In the genomic region with DNA sequence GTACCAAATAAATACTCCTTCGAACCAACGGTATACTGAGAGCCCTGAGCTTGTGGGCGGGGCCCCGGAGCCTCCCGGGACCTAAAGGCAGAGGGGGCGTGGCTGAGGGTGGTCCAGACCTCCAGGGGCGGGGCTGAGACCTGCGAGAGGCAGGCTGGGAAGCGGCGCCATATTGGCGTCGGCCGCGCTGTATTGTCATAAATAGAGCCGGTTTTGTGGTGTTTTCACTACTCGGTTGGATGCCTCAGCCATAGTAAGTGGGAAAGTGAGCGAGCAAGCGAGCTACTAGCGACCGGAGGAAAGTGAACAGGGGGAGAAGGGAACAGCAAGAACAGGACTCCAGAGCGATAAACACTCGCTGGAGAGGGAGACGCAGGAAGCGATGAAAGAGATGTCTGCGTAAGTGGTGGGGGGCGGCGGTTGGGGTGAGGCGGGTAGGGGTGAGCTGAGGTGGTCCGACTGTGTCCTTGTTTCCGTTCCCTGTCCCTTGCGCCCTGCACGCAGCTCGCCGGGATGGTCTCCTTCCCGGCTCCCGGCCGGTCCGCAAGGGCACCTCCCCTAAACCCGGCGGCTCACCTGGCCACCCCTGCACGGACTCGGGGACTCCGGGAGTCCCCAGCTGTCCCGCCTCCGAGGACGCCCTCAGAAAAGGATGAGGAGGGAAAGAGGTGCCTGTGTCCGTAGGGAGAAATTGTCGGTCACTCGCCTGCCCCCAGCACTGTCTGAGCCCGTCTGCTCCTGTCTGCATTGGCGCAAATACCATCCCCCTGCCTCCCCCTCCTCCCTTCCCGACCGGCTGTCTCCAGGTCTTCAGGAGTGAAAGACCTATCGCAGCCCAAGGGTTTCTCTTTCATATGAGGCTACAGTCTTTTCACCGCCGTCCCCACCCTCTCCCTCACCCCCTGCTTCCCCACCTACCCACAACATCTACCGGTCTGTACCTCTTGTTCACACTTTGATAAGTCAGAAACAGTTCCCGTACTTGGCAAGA, we compare ENCODE assay signal across 1 cellular context.
A peak's percentile ranks its signal among the peaks of the same experiment; 100 is the strongest.
TF ChIP-seq lines count a peak whose summit lies in the region.

A gene (plus strand): TSS at position 172 of the 991 bp plus-strand sequence. CDS start 211 bp downstream, at position 383.

TF ChIP-seq in HepG2, 621 proteins besides CTCF, POLR2A, EP300 and RAD21 (continued from another document and continues in another):
- TF ChIP-seq, protein P1, sequence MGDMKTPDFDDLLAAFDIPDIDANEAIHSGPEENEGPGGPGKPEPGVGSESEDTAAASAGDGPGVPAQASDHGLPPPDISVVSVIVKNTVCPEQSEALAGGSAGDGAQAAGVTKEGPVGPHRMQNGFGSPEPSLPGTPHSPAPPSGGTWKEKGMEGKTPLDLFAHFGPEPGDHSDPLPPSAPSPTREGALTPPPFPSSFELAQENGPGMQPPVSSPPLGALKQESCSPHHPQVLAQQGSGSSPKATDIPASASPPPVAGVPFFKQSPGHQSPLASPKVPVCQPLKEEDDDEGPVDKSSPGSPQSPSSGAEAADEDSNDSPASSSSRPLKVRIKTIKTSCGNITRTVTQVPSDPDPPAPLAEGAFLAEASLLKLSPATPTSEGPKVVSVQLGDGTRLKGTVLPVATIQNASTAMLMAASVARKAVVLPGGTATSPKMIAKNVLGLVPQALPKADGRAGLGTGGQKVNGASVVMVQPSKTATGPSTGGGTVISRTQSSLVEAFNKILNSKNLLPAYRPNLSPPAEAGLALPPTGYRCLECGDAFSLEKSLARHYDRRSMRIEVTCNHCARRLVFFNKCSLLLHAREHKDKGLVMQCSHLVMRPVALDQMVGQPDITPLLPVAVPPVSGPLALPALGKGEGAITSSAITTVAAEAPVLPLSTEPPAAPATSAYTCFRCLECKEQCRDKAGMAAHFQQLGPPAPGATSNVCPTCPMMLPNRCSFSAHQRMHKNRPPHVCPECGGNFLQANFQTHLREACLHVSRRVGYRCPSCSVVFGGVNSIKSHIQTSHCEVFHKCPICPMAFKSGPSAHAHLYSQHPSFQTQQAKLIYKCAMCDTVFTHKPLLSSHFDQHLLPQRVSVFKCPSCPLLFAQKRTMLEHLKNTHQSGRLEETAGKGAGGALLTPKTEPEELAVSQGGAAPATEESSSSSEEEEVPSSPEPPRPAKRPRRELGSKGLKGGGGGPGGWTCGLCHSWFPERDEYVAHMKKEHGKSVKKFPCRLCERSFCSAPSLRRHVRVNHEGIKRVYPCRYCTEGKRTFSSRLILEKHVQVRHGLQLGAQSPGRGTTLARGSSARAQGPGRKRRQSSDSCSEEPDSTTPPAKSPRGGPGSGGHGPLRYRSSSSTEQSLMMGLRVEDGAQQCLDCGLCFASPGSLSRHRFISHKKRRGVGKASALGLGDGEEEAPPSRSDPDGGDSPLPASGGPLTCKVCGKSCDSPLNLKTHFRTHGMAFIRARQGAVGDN (CRISPR knock-in tag; IDR thresholded peaks at IDR 0.05) = peak; percentile 65
- TF ChIP-seq ZNF17 (CRISPR knock-in tag; IDR thresholded peaks at IDR 0.05) = no peak
- TF ChIP-seq SRY (CRISPR knock-in tag; IDR thresholded peaks at IDR 0.05) = no peak
- TF ChIP-seq CBX5 (CRISPR knock-in tag; IDR thresholded peaks at IDR 0.05; ENCODE audit: borderline replicate concordance) = no peak; the same call in 1 of the 2 replicates
- no peak for TF ChIP-seq ZNF484 (CRISPR knock-in tag; IDR thresholded peaks at IDR 0.05; ENCODE audit: borderline replicate concordance, low read depth)
- TF ChIP-seq, protein P2, sequence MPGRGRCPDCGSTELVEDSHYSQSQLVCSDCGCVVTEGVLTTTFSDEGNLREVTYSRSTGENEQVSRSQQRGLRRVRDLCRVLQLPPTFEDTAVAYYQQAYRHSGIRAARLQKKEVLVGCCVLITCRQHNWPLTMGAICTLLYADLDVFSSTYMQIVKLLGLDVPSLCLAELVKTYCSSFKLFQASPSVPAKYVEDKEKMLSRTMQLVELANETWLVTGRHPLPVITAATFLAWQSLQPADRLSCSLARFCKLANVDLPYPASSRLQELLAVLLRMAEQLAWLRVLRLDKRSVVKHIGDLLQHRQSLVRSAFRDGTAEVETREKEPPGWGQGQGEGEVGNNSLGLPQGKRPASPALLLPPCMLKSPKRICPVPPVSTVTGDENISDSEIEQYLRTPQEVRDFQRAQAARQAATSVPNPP (CRISPR knock-in tag; IDR thresholded peaks at IDR 0.05) = 0 out of 2 replicates have a peak, but pooled peaks have one; percentile 49
- peak; percentile 80; the same call in 1 of the 2 replicates for TF ChIP-seq ZNF589 (CRISPR knock-in tag; conservative IDR thresholded peaks at IDR 0.05)
- peak; percentile 67 for TF ChIP-seq ZFY (CRISPR knock-in tag; IDR thresholded peaks at IDR 0.05)
- 0 out of 2 replicates have a peak, but pooled peaks have one; percentile 49 for TF ChIP-seq HOXA5 (CRISPR knock-in tag; IDR thresholded peaks at IDR 0.05)
- no peak for TF ChIP-seq HDAC6 (IDR thresholded peaks at IDR 0.05; ENCODE audit: low read depth, low read length)
- no peak for TF ChIP-seq BRD4 (CRISPR knock-in tag; IDR thresholded peaks at IDR 0.05)
- TF ChIP-seq, protein P3, sequence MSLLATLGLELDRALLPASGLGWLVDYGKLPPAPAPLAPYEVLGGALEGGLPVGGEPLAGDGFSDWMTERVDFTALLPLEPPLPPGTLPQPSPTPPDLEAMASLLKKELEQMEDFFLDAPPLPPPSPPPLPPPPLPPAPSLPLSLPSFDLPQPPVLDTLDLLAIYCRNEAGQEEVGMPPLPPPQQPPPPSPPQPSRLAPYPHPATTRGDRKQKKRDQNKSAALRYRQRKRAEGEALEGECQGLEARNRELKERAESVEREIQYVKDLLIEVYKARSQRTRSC (CRISPR knock-in tag; IDR thresholded peaks at IDR 0.05; ENCODE audit: low read depth) = no peak
- TF ChIP-seq, protein P4, sequence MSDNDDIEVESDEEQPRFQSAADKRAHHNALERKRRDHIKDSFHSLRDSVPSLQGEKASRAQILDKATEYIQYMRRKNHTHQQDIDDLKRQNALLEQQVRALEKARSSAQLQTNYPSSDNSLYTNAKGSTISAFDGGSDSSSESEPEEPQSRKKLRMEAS (IDR thresholded peaks at IDR 0.05) = peak; percentile 52; the same call in 1 of the 2 replicates
- no peak for TF ChIP-seq ZNF672 (CRISPR knock-in tag; IDR thresholded peaks at IDR 0.05)
- peak; percentile 85 for TF ChIP-seq DR1 (CRISPR knock-in tag; IDR thresholded peaks at IDR 0.05)
- TF ChIP-seq ZNF883 (CRISPR knock-in tag; IDR thresholded peaks at IDR 0.05; ENCODE audit: not compliant biosample characterization) = peak; percentile 24
- TF ChIP-seq AGO2 (optimal IDR thresholded peaks at IDR 0.05; ENCODE audit: low read depth, low read length) = peak; percentile 20
- TF ChIP-seq, protein P5, sequence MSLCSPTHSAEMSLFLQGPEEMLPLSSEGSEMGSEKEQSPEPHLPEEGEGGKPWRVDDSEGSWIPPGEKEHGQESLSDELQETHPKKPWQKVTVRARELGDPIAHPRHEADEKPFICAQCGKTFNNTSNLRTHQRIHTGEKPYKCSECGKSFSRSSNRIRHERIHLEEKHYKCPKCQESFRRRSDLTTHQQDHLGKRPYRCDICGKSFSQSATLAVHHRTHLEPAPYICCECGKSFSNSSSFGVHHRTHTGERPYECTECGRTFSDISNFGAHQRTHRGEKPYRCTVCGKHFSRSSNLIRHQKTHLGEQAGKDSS (CRISPR knock-in tag; IDR thresholded peaks at IDR 0.05; ENCODE audit: borderline replicate concordance, low read depth) = no peak
- no peak for TF ChIP-seq ZBTB3 (CRISPR knock-in tag; IDR thresholded peaks at IDR 0.05; ENCODE audit: borderline replicate concordance, low read depth)
- TF ChIP-seq, protein P6, sequence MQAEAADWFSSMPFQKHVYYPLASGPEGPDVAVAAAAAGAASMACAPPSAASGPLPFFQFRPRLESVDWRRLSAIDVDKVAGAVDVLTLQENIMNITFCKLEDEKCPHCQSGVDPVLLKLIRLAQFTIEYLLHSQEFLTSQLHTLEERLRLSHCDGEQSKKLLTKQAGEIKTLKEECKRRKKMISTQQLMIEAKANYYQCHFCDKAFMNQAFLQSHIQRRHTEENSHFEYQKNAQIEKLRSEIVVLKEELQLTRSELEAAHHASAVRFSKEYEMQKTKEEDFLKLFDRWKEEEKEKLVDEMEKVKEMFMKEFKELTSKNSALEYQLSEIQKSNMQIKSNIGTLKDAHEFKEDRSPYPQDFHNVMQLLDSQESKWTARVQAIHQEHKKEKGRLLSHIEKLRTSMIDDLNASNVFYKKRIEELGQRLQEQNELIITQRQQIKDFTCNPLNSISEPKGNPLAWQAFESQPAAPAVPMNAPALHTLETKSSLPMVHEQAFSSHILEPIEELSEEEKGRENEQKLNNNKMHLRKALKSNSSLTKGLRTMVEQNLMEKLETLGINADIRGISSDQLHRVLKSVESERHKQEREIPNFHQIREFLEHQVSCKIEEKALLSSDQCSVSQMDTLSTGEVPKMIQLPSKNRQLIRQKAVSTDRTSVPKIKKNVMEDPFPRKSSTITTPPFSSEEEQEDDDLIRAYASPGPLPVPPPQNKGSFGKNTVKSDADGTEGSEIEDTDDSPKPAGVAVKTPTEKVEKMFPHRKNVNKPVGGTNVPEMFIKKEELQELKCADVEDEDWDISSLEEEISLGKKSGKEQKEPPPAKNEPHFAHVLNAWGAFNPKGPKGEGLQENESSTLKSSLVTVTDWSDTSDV (CRISPR knock-in tag; IDR thresholded peaks at IDR 0.05) = no peak
- TF ChIP-seq RORA (CRISPR knock-in tag; IDR thresholded peaks at IDR 0.05) = no peak
- TF ChIP-seq ESRRA (CRISPR knock-in tag; IDR thresholded peaks at IDR 0.05; ENCODE audit: low read depth) = peak; percentile 35; the same call in 1 of the 2 replicates
- peak; percentile 60; the same call in 1 of the 2 replicates for TF ChIP-seq ARNT2 (CRISPR knock-in tag; IDR thresholded peaks at IDR 0.05; ENCODE audit: low read depth)
- TF ChIP-seq, protein P7, sequence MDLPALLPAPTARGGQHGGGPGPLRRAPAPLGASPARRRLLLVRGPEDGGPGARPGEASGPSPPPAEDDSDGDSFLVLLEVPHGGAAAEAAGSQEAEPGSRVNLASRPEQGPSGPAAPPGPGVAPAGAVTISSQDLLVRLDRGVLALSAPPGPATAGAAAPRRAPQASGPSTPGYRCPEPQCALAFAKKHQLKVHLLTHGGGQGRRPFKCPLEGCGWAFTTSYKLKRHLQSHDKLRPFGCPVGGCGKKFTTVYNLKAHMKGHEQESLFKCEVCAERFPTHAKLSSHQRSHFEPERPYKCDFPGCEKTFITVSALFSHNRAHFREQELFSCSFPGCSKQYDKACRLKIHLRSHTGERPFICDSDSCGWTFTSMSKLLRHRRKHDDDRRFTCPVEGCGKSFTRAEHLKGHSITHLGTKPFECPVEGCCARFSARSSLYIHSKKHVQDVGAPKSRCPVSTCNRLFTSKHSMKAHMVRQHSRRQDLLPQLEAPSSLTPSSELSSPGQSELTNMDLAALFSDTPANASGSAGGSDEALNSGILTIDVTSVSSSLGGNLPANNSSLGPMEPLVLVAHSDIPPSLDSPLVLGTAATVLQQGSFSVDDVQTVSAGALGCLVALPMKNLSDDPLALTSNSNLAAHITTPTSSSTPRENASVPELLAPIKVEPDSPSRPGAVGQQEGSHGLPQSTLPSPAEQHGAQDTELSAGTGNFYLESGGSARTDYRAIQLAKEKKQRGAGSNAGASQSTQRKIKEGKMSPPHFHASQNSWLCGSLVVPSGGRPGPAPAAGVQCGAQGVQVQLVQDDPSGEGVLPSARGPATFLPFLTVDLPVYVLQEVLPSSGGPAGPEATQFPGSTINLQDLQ (CRISPR knock-in tag; IDR thresholded peaks at IDR 0.05) = no peak
- no peak for TF ChIP-seq TRIM24 (CRISPR knock-in tag; IDR thresholded peaks at IDR 0.05)
- no peak for TF ChIP-seq MED13 (CRISPR knock-in tag; IDR thresholded peaks at IDR 0.05)
- TF ChIP-seq BRCA1 (CRISPR knock-in tag; IDR thresholded peaks at IDR 0.05) = no peak
- TF ChIP-seq, protein P8, sequence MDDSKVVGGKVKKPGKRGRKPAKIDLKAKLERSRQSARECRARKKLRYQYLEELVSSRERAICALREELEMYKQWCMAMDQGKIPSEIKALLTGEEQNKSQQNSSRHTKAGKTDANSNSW (CRISPR knock-in tag; IDR thresholded peaks at IDR 0.05; ENCODE audit: borderline replicate concordance) = no peak
- TF ChIP-seq ATF1 (CRISPR knock-in tag; IDR thresholded peaks at IDR 0.05) = no peak
- TF ChIP-seq WIZ (CRISPR knock-in tag; IDR thresholded peaks at IDR 0.05) = no peak
- TF ChIP-seq, protein P9, sequence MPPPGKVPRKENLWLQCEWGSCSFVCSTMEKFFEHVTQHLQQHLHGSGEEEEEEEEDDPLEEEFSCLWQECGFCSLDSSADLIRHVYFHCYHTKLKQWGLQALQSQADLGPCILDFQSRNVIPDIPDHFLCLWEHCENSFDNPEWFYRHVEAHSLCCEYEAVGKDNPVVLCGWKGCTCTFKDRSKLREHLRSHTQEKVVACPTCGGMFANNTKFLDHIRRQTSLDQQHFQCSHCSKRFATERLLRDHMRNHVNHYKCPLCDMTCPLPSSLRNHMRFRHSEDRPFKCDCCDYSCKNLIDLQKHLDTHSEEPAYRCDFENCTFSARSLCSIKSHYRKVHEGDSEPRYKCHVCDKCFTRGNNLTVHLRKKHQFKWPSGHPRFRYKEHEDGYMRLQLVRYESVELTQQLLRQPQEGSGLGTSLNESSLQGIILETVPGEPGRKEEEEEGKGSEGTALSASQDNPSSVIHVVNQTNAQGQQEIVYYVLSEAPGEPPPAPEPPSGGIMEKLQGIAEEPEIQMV (CRISPR knock-in tag; IDR thresholded peaks at IDR 0.05; ENCODE audit: low read depth) = no peak; the same call in 1 of the 2 replicates
- no peak for TF ChIP-seq SIX1 (CRISPR knock-in tag; IDR thresholded peaks at IDR 0.05; ENCODE audit: borderline replicate concordance)
- TF ChIP-seq FOXK2 (IDR thresholded peaks at IDR 0.05) = peak; percentile 43; the same call in 1 of the 2 replicates
- peak; percentile 35; the same call in 1 of the 2 replicates for TF ChIP-seq ZNF776 (CRISPR knock-in tag; IDR thresholded peaks at IDR 0.05)
- peak; percentile 83 for TF ChIP-seq ARID2 (CRISPR knock-in tag; IDR thresholded peaks at IDR 0.05; ENCODE audit: borderline replicate concordance)
- TF ChIP-seq, protein P10, sequence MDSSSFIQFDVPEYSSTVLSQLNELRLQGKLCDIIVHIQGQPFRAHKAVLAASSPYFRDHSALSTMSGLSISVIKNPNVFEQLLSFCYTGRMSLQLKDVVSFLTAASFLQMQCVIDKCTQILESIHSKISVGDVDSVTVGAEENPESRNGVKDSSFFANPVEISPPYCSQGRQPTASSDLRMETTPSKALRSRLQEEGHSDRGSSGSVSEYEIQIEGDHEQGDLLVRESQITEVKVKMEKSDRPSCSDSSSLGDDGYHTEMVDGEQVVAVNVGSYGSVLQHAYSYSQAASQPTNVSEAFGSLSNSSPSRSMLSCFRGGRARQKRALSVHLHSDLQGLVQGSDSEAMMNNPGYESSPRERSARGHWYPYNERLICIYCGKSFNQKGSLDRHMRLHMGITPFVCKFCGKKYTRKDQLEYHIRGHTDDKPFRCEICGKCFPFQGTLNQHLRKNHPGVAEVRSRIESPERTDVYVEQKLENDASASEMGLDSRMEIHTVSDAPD (CRISPR knock-in tag; IDR thresholded peaks at IDR 0.05) = no peak
- no peak for TF ChIP-seq U2AF2 (IDR thresholded peaks at IDR 0.05; ENCODE audit: low read depth, low read length)
- no peak for TF ChIP-seq KDM4B (CRISPR knock-in tag; IDR thresholded peaks at IDR 0.05)
- no peak for TF ChIP-seq ZNF382 (CRISPR knock-in tag; IDR thresholded peaks at IDR 0.05; ENCODE audit: borderline replicate concordance)
- TF ChIP-seq REL (CRISPR knock-in tag; conservative IDR thresholded peaks at IDR 0.05) = no peak
- peak; percentile 66 for TF ChIP-seq RBFOX2 (IDR thresholded peaks at IDR 0.05; ENCODE audit: low read depth, low read length)
- TF ChIP-seq HOXA7 (CRISPR knock-in tag; IDR thresholded peaks at IDR 0.05) = no peak
- TF ChIP-seq POGZ (CRISPR knock-in tag; IDR thresholded peaks at IDR 0.05) = peak; percentile 92
